In the genomic region with DNA sequence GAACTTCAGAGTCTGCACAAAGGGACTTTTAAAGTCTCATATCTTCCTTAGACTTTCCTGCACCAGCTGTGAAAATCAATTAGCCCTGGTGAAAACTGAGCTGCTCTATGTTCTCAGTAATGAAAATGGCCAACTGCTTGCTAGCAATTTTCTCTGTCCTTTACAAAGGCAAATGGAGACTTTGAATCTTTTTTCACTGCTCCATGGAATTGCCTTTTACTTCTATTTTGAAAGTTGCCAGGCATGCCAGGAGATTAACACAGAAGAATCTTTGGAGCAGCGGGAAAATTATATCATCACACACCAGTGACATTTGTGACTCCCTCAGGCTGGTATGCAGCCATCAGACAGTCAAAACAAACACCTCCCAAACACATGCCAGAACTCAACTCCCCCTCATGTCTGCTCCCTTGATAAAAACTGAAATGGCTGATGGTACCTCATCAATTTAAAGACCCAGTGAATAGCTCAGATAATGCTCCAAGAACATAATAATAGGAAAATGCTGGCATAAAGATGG, we compare ENCODE assay signal across 20 cellular contexts.
"Had no signal": no experiment of that assay in that cellular context is flagged by ENCODE, and none has a peak within 500 bp of the region (broad histone marks: within the 10 kb centered on the region; RNA-seq: fewer than 3 reads in every experiment).

No MANE protein-coding gene starts in this region.

- H3K36me3 ChIP-seq: gastrocnemius medialis, prostate gland, right atrium auricular region, vagina had no signal

- H3K4me3 Mint-ChIP-seq: activated naive CD4-positive, alpha-beta T cell treated with anti-CD3 and anti-CD28 coated beads, Interleukin-2, amount 50 U/mL, for 24 hours; activated T-cell treated with anti-CD3 and anti-CD28 coated beads, Interleukin-2, amount 50 U/mL, for 72 hours; natural killer cell treated with Interleukin-12 subunit alpha and Interleukin-12 subunit beta and Interleukin-15 and Interleukin-18, amount 100 ng/mL, for 72 hours; stimulated activated naive CD8-positive, alpha-beta T cell treated with anti-CD3 and anti-CD28 coated beads, Interleukin-15, Interleukin-2, amounts not matched to agents 100 ng/mL and 50 ng/mL, for 24 hours had no signal

- H3K27ac ChIP-seq: body of pancreas, gastrocnemius medialis, prostate gland, right atrium auricular region, skin epidermis, vagina had no signal

- DNase-seq: activated CD4-positive, alpha-beta T cell treated with anti-CD3 and anti-CD28 coated beads, Interleukin-2, amount 50 U/mL, for 4 hours; activated effector memory CD4-positive, alpha-beta T cell treated with anti-CD3 and anti-CD28 coated beads, Interleukin-2, amount 50 U/mL, for 16 hours; activated T-cell treated with anti-CD3 and anti-CD28 coated beads, Interleukin-2, amount 50 U/mL, for 72 hours; amniotic stem cell; body of pancreas; caudate nucleus; gastrocnemius medialis; head of caudate nucleus; kidney; left ventricle myocardium superior; stimulated activated CD4-positive, alpha-beta T cell treated with anti-CD3 and anti-CD28 coated beads, Interleukin-15, amount 100 ng/mL, for 24 hours; stimulated activated CD4-positive, alpha-beta T cell treated with anti-CD3 and anti-CD28 coated beads, Interleukin-2, amount 100 ng/mL, for 48 hours; trophoblast cell had no signal

- H3K36me3 Mint-ChIP-seq: activated naive CD4-positive, alpha-beta T cell treated with anti-CD3 and anti-CD28 coated beads, Interleukin-2, amount 50 U/mL, for 24 hours had no signal

- ATAC-seq: activated T-cell treated with anti-CD3 and anti-CD28 coated beads, Interleukin-2, amount 50 U/mL, for 72 hours; body of pancreas; gastrocnemius medialis; left ventricle myocardium superior; natural killer cell treated with Interleukin-12 subunit alpha and Interleukin-12 subunit beta and Interleukin-15 and Interleukin-18, amount 100 ng/mL, for 72 hours had no signal

- H3K4me1 Mint-ChIP-seq: activated naive CD4-positive, alpha-beta T cell treated with anti-CD3 and anti-CD28 coated beads, Interleukin-2, amount 50 U/mL, for 24 hours had no signal

- H3K9me3 ChIP-seq: gastrocnemius medialis, prostate gland, vagina had no signal

- H3K27ac Mint-ChIP-seq: activated naive CD4-positive, alpha-beta T cell treated with anti-CD3 and anti-CD28 coated beads, Interleukin-2, amount 50 U/mL, for 24 hours; activated T-cell treated with anti-CD3 and anti-CD28 coated beads, Interleukin-2, amount 50 U/mL, for 72 hours; natural killer cell treated with Interleukin-12 subunit alpha and Interleukin-12 subunit beta and Interleukin-15 and Interleukin-18, amount 100 ng/mL, for 72 hours; stimulated activated naive CD8-positive, alpha-beta T cell treated with anti-CD3 and anti-CD28 coated beads, Interleukin-15, Interleukin-2, amounts not matched to agents 100 ng/mL and 50 ng/mL, for 24 hours had no signal

- H3K4me1 ChIP-seq: body of pancreas, gastrocnemius medialis, prostate gland, right atrium auricular region, vagina had no signal

- H3K27me3 Mint-ChIP-seq: activated naive CD4-positive, alpha-beta T cell treated with anti-CD3 and anti-CD28 coated beads, Interleukin-2, amount 50 U/mL, for 24 hours; natural killer cell treated with Interleukin-12 subunit alpha and Interleukin-12 subunit beta and Interleukin-15 and Interleukin-18, amount 100 ng/mL, for 72 hours; stimulated activated naive CD8-positive, alpha-beta T cell treated with anti-CD3 and anti-CD28 coated beads, Interleukin-15, Interleukin-2, amounts not matched to agents 100 ng/mL and 50 ng/mL, for 24 hours had no signal

- H3K4me3 ChIP-seq: body of pancreas, gastrocnemius medialis, prostate gland, right atrium auricular region, skin epidermis, vagina had no signal

- H3K27me3 ChIP-seq: body of pancreas, gastrocnemius medialis, right atrium auricular region, vagina had no signal
